1 cellular context compared by ENCODE assay signal in genomic region chr12:120225852-120226640, GRCh38.
TF ChIP-seq lines count a peak whose summit lies in the region.

No MANE protein-coding gene starts in this region.

TF ChIP-seq in HCT116, 20 proteins besides CTCF, POLR2A, EP300 and RAD21 (continued from another document):
- no peak for TF ChIP-seq CBX3 (IDR thresholded peaks at IDR 0.05; ENCODE audit: low read depth)
- no peak for TF ChIP-seq ZFX (IDR thresholded peaks at IDR 0.05)
- TF ChIP-seq, protein P1, sequence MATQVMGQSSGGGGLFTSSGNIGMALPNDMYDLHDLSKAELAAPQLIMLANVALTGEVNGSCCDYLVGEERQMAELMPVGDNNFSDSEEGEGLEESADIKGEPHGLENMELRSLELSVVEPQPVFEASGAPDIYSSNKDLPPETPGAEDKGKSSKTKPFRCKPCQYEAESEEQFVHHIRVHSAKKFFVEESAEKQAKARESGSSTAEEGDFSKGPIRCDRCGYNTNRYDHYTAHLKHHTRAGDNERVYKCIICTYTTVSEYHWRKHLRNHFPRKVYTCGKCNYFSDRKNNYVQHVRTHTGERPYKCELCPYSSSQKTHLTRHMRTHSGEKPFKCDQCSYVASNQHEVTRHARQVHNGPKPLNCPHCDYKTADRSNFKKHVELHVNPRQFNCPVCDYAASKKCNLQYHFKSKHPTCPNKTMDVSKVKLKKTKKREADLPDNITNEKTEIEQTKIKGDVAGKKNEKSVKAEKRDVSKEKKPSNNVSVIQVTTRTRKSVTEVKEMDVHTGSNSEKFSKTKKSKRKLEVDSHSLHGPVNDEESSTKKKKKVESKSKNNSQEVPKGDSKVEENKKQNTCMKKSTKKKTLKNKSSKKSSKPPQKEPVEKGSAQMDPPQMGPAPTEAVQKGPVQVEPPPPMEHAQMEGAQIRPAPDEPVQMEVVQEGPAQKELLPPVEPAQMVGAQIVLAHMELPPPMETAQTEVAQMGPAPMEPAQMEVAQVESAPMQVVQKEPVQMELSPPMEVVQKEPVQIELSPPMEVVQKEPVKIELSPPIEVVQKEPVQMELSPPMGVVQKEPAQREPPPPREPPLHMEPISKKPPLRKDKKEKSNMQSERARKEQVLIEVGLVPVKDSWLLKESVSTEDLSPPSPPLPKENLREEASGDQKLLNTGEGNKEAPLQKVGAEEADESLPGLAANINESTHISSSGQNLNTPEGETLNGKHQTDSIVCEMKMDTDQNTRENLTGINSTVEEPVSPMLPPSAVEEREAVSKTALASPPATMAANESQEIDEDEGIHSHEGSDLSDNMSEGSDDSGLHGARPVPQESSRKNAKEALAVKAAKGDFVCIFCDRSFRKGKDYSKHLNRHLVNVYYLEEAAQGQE (IDR thresholded peaks at IDR 0.05; ENCODE audit: low read depth) = no peak
- no peak for TF ChIP-seq ZNF274 (IDR thresholded peaks at IDR 0.05; ENCODE audit: low read depth, low read length)
- no peak for TF ChIP-seq SIN3A (IDR thresholded peaks at IDR 0.05; ENCODE audit: low read depth)
- TF ChIP-seq JUND (IDR thresholded peaks at IDR 0.05) = no peak
- no peak for TF ChIP-seq EGR1 (IDR thresholded peaks at IDR 0.05; ENCODE audit: low read depth)
- no peak for TF ChIP-seq SRF (IDR thresholded peaks at IDR 0.05; ENCODE audit: low read depth)
- TF ChIP-seq TCF7L2 (IDR thresholded peaks at IDR 0.05; ENCODE audit: borderline replicate concordance, extremely low read depth, insufficient read depth, insufficient read length) = no peak
- TF ChIP-seq YY1 (IDR thresholded peaks at IDR 0.05; ENCODE audit: extremely low read depth, insufficient replicate concordance, low read depth, low read length) = no peak
- no peak for TF ChIP-seq ATF3 (IDR thresholded peaks at IDR 0.05)
- no peak for TF ChIP-seq SP1 (IDR thresholded peaks at IDR 0.05; ENCODE audit: low read depth)
- TF ChIP-seq EZH2phosphoT487 (IDR thresholded peaks at IDR 0.05; ENCODE audit: borderline replicate concordance) = no peak
- TF ChIP-seq ELF1 (IDR thresholded peaks at IDR 0.05; ENCODE audit: borderline replicate concordance, low read depth) = no peak
- no peak for TF ChIP-seq FOSL1 (IDR thresholded peaks at IDR 0.05; ENCODE audit: low read depth)
- TF ChIP-seq, protein P2, sequence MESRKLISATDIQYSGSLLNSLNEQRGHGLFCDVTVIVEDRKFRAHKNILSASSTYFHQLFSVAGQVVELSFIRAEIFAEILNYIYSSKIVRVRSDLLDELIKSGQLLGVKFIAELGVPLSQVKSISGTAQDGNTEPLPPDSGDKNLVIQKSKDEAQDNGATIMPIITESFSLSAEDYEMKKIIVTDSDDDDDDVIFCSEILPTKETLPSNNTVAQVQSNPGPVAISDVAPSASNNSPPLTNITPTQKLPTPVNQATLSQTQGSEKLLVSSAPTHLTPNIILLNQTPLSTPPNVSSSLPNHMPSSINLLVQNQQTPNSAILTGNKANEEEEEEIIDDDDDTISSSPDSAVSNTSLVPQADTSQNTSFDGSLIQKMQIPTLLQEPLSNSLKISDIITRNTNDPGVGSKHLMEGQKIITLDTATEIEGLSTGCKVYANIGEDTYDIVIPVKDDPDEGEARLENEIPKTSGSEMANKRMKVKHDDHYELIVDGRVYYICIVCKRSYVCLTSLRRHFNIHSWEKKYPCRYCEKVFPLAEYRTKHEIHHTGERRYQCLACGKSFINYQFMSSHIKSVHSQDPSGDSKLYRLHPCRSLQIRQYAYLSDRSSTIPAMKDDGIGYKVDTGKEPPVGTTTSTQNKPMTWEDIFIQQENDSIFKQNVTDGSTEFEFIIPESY (IDR thresholded peaks at IDR 0.05; ENCODE audit: extremely low read depth, insufficient replicate concordance, low read length) = no peak
